ENCODE assay signal across 8 cellular contexts in the genomic region with DNA sequence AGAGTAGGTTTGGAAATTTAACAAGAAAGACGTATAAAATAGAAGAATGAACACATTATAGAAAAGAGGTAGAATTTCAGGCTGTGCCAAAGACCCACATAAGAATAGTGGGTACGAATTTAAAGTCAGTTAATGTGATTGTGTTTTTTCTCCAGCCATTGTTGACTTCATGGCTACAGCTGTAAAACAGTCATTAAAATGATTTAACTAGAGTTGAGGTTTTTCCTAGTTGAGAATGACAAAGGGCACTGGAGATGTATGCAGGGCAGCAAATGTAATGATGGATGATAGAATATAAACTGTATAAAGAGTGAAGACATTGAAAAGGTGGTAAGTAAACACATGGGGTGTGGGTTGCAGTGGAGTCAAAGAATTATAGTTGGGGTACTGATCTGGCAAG.
"Had no signal": no experiment of that assay in that cellular context is flagged by ENCODE, and none has a peak within 500 bp of the region (broad histone marks: within the 10 kb centered on the region; RNA-seq: fewer than 3 reads in every experiment).

No MANE protein-coding gene starts in this region.

- H3K36me3 Mint-ChIP-seq: IgD-negative memory B cell had no signal

- H3K9me3 Mint-ChIP-seq: HFFc6, IgD-negative memory B cell had no signal

- H3K27ac ChIP-seq: GM23248, HL-60 had no signal

- H2AFZ ChIP-seq: GM23248 had no signal

- H3K4me3 ChIP-seq: GM23248 had no signal

- H3K4me1 Mint-ChIP-seq: IgD-negative memory B cell had no signal

- H3K27ac Mint-ChIP-seq: H9, HFFc6, IgD-negative memory B cell had no signal

- ATAC-seq: HepG2 had no signal

- H3K9ac ChIP-seq: GM23248 had no signal

- H3K4me3 Mint-ChIP-seq: H9, HFFc6, IgD-negative memory B cell had no signal

- DNase-seq: GM23248, GOT3, H9, HCEC 1CT, HFFc6 had no signal

- FAIRE-seq: HepG2 had no signal
